In the genomic region with DNA sequence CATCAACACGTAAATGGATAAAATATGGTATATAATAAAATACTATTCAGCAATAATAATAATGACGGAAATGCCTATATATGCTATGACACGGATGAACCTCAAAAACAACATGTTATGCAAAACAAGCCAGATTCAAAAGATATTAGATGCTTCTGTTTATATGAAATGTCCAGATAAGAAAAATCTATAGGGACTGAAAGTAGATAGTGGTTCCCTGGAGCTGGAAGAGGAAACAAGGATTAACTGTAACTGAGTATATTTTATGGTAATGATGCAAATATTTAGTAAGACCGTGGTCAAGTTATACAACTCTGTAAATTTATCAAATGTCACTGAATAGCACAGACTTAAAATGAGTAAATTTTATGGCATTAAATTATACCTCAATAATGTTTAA, we compare ENCODE assay signal across 29 cellular contexts. TPM values are rescaled to one million over a fixed set of nuclear protein-coding genes. Genes with fewer than 3 reads are reported as not detected.
DNase-seq lines count a peak whose midpoint lies in the region; ATAC-seq, FAIRE-seq and TF ChIP-seq lines count a peak whose summit lies in the region.
"Had no signal": no experiment of that assay in that cellular context is flagged by ENCODE, and none has a peak within 500 bp of the region (broad histone marks: within the 10 kb centered on the region; RNA-seq: fewer than 3 reads in every experiment).

No MANE protein-coding gene starts in this region.

- 98% methylated on average over 4 of the region's 4 CpGs for WGBS in K562 (ENCODE audit: insufficient coverage, low coverage, missing lambda C conversion rate)

- in situ Hi-C loops in K562 (cut with MboI): no loop called here

- no peak overlapping the region for H3K27ac ChIP-seq in K562 (ENCODE audit: extremely low read depth, low read depth, low read length)
- H3K27ac ChIP-seq: BLaER1 had no signal

- CTCF ChIA-PET in K562 (lab: Yijun Ruan, JAX; ENCODE audit: low intra/inter-chr PET ratio): interaction anchor here (0.6 kb wide), 1 partner anchor 234 kb away, joined by 3 read pairs; no protein-coding TSS in a partner anchor

- H3K4me2 ChIP-seq in K562 (ENCODE audit: insufficient read depth, low read length): no peak overlapping the region
- H3K4me2 ChIP-seq: BLaER1 had no signal

- POLR2A ChIA-PET in K562 (lab: Yijun Ruan, JAX): interaction anchor here (1.1 kb wide), 1 partner anchor 14 kb away, joined by 3 read pairs; no protein-coding TSS in a partner anchor

- H3K79me2 ChIP-seq in K562 (ENCODE audit: control insufficient read depth, insufficient read depth, low read length): no peaks in the 10 kb centered on the region; the same call in 2 of the 3 replicates

- H3K9me1 ChIP-seq in K562 (ENCODE audit: control insufficient read depth, insufficient read depth, low read length): no peaks in the 10 kb centered on the region

- no peak for TF ChIP-seq POLR2A in K562 (conservative IDR thresholded peaks at IDR 0.05)

- H3K9me3 ChIP-seq in K562 (replicated peaks; ENCODE audit: control insufficient read depth, insufficient read depth, low read depth, low read length): no peaks in the 10 kb centered on the region
- H3K9me3 ChIP-seq: BE2C had no signal

- TF ChIP-seq EP300 in K562 (IDR thresholded peaks at IDR 0.05; ENCODE audit: low read length): no peak

- TF ChIP-seq RAD21 in K562 (CRISPR knock-in tag; conservative IDR thresholded peaks at IDR 0.05 in 1 of 2, IDR thresholded peaks at IDR 0.05 in 1 of 2): no peak

- H3K27me3 ChIP-seq in K562 (ENCODE audit: control insufficient read depth in 2 of 2, insufficient read depth in 2 of 2, low read length in 2 of 2): no peaks in the 10 kb centered on the region
- H3K27me3 ChIP-seq: BE2C, BLaER1 had no signal

- peaks cover 80% of the 10 kb centered on the region for H3K36me3 ChIP-seq in K562 (ENCODE audit: control insufficient read depth, insufficient read depth, low read length)

- peak; percentile 19 for FAIRE-seq in K562 (lab: Jason Lieb, UNC)
- FAIRE-seq: A204.1, GM12878, GM12892, GM19239 had no signal

- no peaks in the 10 kb centered on the region for H4K20me1 ChIP-seq in K562 (replicated peaks; ENCODE audit: control insufficient read depth, insufficient read depth, low read length)
- H4K20me1 ChIP-seq: BLaER1 had no signal

- TF ChIP-seq CTCF in K562 (IDR thresholded peaks at IDR 0.05 in 2 of 3, conservative IDR thresholded peaks at IDR 0.05 in 1 of 3; ENCODE audit: insufficient read depth in 2 of 3, low read depth in 1 of 3, low read length in 3 of 3) (no peak), fibroblast of villous mesenchyme (IDR thresholded peaks at IDR 0.05; ENCODE audit: insufficient read depth, low read depth, low read length) (no peak)

- H3K4me3 ChIP-seq in K562: no peak overlapping the region
- H3K4me3 ChIP-seq in fibroblast of villous mesenchyme (ENCODE audit: low read depth, low read length): no peak overlapping the region
- H3K4me3 ChIP-seq: BLaER1, GM12878 had no signal

- no peak overlapping the region for H3K9ac ChIP-seq in K562 (ENCODE audit: insufficient read depth in 1 of 2, low read depth in 2 of 2, low read length in 2 of 2)
- H3K9ac ChIP-seq: BLaER1 had no signal

- intact Hi-C loops in K562 (cut with micrococcal nuclease): no loop called here

- H3K4me1 ChIP-seq in K562 (replicated peaks in 1 of 2; ENCODE audit: control insufficient read depth in 2 of 2, insufficient read depth in 2 of 2, low read length in 2 of 2): no peaks in the 10 kb centered on the region
- H3K4me1 ChIP-seq: BE2C, BLaER1 had no signal

- BruUV-seq in K562 (replicated peaks; lab: Mats Ljungman, UMichigan): no TSS peak

- no peak for ATAC-seq in K562
- no peak for ATAC-seq in GM18861 (IDR thresholded peaks at IDR 0.05; ENCODE audit: unreplicated experiment)
- ATAC-seq: GM12878 had no signal

- no peak overlapping the region for H2AFZ ChIP-seq in K562 (ENCODE audit: low read depth, low read length)

- no peak for DNase-seq in K562 (ENCODE audit: extremely low read depth in 1 of 4, low spot score in 3 of 4)
- DNase-seq in fibroblast of villous mesenchyme (ENCODE audit: low read depth): peak; percentile 75
- no peak for DNase-seq in hippocampal formation (lab: John Stamatoyannopoulos, UW)
- DNase-seq in activated CD8-positive, alpha-beta memory T cell treated with anti-CD3 and anti-CD28 coated beads, Interleukin-2, amount 50 U/mL, for 4 hours: no peak
- DNase-seq: 8988T; ACHN; BE2C; C1 segment of cervical spinal cord; CD4-positive, alpha-beta memory T cell; CD4-positive, CD25-positive, alpha-beta regulatory T cell; CD8-positive, alpha-beta memory T cell; COR-L47; DMS 273 treated with DMSO at 0.1 percent for 48 hours; DMS153; DMS53; DMS79; DND-41; EL; GDM1 had no signal

TF ChIP-seq in K562, 482 proteins besides CTCF, POLR2A, EP300 and RAD21:
- TF ChIP-seq ZNF12 (CRISPR knock-in tag; IDR thresholded peaks at IDR 0.05) (no peak), NUFIP1 (IDR thresholded peaks at IDR 0.05; ENCODE audit: partially characterized antibody) (no peak), POLR2AphosphoS2 (IDR thresholded peaks at IDR 0.05; ENCODE audit: low read length) (0 out of 2 replicates have a peak, but pooled peaks have one; percentile 11)

RNA-seq across cellular contexts. Expression of gene WDR49, which starts 25.8 kb away (rescaled TPM):
- total RNA-seq in K562 (2011; cell fraction: chromatin; rRNA removed; ENCODE audit: low replicate concordance): 0.32 TPM in 1 of 2 replicates, not detected in the other
- not detected in 2 replicates for total RNA-seq in K562 (2011; cell fraction: nucleolus; rRNA removed)
- not detected in 2 replicates for total RNA-seq in K562 (2011; cell fraction: nucleoplasm; rRNA removed)
- total RNA-seq in K562 (2014; rRNA removed): not detected in 2 replicates
- total RNA-seq in K562 (2014; rRNA removed; fragmentation: Illumina TruSeq; extraction: Trizol): not detected in 2 replicates
- total RNA-seq in K562 (2015; rRNA removed; fragmentation: Illumina TruSeq; extraction: Trizol): not detected in 2 replicates
- total RNA-seq in K562 (2021): not detected in 2 replicates
- polyA plus RNA-seq in K562 (2011; rRNA removed): 0.04 TPM in 1 of 2 replicates, not detected in the other
- polyA plus RNA-seq in K562 (2011; cell fraction: cytosol; rRNA removed): not detected in 2 replicates
- polyA plus RNA-seq in K562 (2011; cell fraction: nucleus; rRNA removed): not detected in 2 replicates
- not detected in 2 replicates for polyA plus RNA-seq in K562 (2012)
- polyA plus RNA-seq in K562 (2014; fragmentation: Illumina TruSeq; extraction: Trizol): not detected in 2 replicates
- polyA plus RNA-seq in K562 (2014; fragmentation: Nextera tagmentation; extraction: Ambion mirVana): not detected
- polyA plus RNA-seq in K562 (2014; rRNA removed): not detected in 2 replicates
- 0.21 TPM in 1 of 2 replicates, not detected in the other for polyA minus RNA-seq in K562 (2011; rRNA and poly(A)+ RNA removed)
- not detected in 2 replicates for polyA minus RNA-seq in K562 (2011; cell fraction: cytosol; rRNA and poly(A)+ RNA removed)
- 0.11 and 0.13 TPM in 2 replicates for polyA minus RNA-seq in K562 (2011; cell fraction: nucleus; rRNA and poly(A)+ RNA removed)
- under 0.01 and 0.32 TPM in 2 replicates for total RNA-seq in fibroblast of villous mesenchyme
- total RNA-seq: A673, Daoy, G401 had no signal
- polyA plus RNA-seq: AG04450; CD4-positive, alpha-beta memory T cell; CD4-positive, CD25-positive, alpha-beta regulatory T cell; CD8-positive, alpha-beta memory T cell had no signal

RNA-seq across cellular contexts. Expression of gene PDCD10, which starts 55.2 kb away (rescaled TPM):
- total RNA-seq in K562 (2011; cell fraction: chromatin; rRNA removed; ENCODE audit: low replicate concordance): 50.4 and 117 TPM in 2 replicates
- 19.3 and 30.0 TPM in 2 replicates for total RNA-seq in K562 (2011; cell fraction: nucleolus; rRNA removed)
- total RNA-seq in K562 (2011; cell fraction: nucleoplasm; rRNA removed): 62.3 and 77.0 TPM in 2 replicates
- 189 and 206 TPM in 2 replicates for total RNA-seq in K562 (2014; rRNA removed)
- 217 and 246 TPM in 2 replicates for total RNA-seq in K562 (2014; rRNA removed; fragmentation: Illumina TruSeq; extraction: Trizol)
- 170 and 178 TPM in 2 replicates for total RNA-seq in K562 (2015; rRNA removed; fragmentation: Illumina TruSeq; extraction: Trizol)
- total RNA-seq in K562 (2021): 121 and 134 TPM in 2 replicates
- 144 and 233 TPM in 2 replicates for polyA plus RNA-seq in K562 (2011; rRNA removed)
- 29.7 and 71.9 TPM in 2 replicates for polyA plus RNA-seq in K562 (2011; cell fraction: cytosol; rRNA removed)
- 20.8 and 35.1 TPM in 2 replicates for polyA plus RNA-seq in K562 (2011; cell fraction: nucleus; rRNA removed)
- polyA plus RNA-seq in K562 (2012): 84.4 and 141 TPM in 2 replicates
- polyA plus RNA-seq in K562 (2014; fragmentation: Illumina TruSeq; extraction: Trizol): 218 and 276 TPM in 2 replicates
- 100 to 1,000 TPM; 423 to 476 TPM for polyA plus RNA-seq in K562 (2014; fragmentation: Nextera tagmentation; extraction: Ambion mirVana)
- 219 and 232 TPM in 2 replicates for polyA plus RNA-seq in K562 (2014; rRNA removed)
- polyA minus RNA-seq in K562 (2011; rRNA and poly(A)+ RNA removed): 144 and 152 TPM in 2 replicates
- polyA minus RNA-seq in K562 (2011; cell fraction: cytosol; rRNA and poly(A)+ RNA removed): 32.6 and 52.1 TPM in 2 replicates
- polyA minus RNA-seq in K562 (2011; cell fraction: nucleus; rRNA and poly(A)+ RNA removed): 60.0 and 103 TPM in 2 replicates
- total RNA-seq in fibroblast of villous mesenchyme: 79.9 and 84.1 TPM in 2 replicates

RNA-seq across cellular contexts. Expression of gene SERPINI1, which starts 56.0 kb away (rescaled TPM):
- total RNA-seq in K562 (2011; cell fraction: chromatin; rRNA removed; ENCODE audit: low replicate concordance): 5.4 and 9.8 TPM in 2 replicates
- total RNA-seq in K562 (2011; cell fraction: nucleolus; rRNA removed): 6.3 and 10.8 TPM in 2 replicates
- total RNA-seq in K562 (2011; cell fraction: nucleoplasm; rRNA removed): 12.2 and 14.2 TPM in 2 replicates
- 1.6 and 2.2 TPM in 2 replicates for total RNA-seq in K562 (2014; rRNA removed)
- 3.5 and 4.3 TPM in 2 replicates for total RNA-seq in K562 (2014; rRNA removed; fragmentation: Illumina TruSeq; extraction: Trizol)
- total RNA-seq in K562 (2015; rRNA removed; fragmentation: Illumina TruSeq; extraction: Trizol): 1.7 TPM in 2 replicates
- total RNA-seq in K562 (2021): 2.2 and 2.8 TPM in 2 replicates
- polyA plus RNA-seq in K562 (2011; rRNA removed): 3.9 and 8.9 TPM in 2 replicates
- 0.94 and 1.4 TPM in 2 replicates for polyA plus RNA-seq in K562 (2011; cell fraction: cytosol; rRNA removed)
- polyA plus RNA-seq in K562 (2011; cell fraction: nucleus; rRNA removed): 0.94 and 1.00 TPM in 2 replicates
- 2.3 and 2.5 TPM in 2 replicates for polyA plus RNA-seq in K562 (2012)
- polyA plus RNA-seq in K562 (2014; fragmentation: Illumina TruSeq; extraction: Trizol): 2.4 and 3.8 TPM in 2 replicates
- polyA plus RNA-seq in K562 (2014; fragmentation: Nextera tagmentation; extraction: Ambion mirVana): 1 to 10 TPM; 9.5 to 9.9 TPM
- polyA plus RNA-seq in K562 (2014; rRNA removed): 1.6 and 1.9 TPM in 2 replicates
- polyA minus RNA-seq in K562 (2011; rRNA and poly(A)+ RNA removed): 2.9 and 4.8 TPM in 2 replicates
- polyA minus RNA-seq in K562 (2011; cell fraction: cytosol; rRNA and poly(A)+ RNA removed): 2.4 and 2.6 TPM in 2 replicates
- 4.0 and 6.8 TPM in 2 replicates for polyA minus RNA-seq in K562 (2011; cell fraction: nucleus; rRNA and poly(A)+ RNA removed)
- total RNA-seq in fibroblast of villous mesenchyme: 2.2 and 2.6 TPM in 2 replicates
